Comparison of ENCODE assay signal across 27 cellular contexts in the genomic region with DNA sequence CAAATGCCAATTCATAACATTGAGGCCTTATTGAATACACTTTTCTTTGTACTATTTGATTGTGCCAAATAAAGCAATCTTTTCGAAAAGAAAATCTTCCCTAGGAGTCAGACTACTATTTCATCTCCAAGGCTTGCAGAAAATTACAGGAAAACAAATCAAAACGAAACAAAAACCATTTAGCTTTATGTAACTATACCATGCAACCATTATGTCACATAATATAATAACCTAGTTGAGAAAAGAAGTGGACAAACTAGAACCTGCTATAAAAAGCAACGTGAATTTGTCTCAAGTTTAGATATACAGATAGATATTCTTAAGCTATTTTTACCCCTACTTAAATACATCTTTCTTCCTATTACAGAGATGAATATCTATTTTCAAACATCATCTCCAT. TPM values are rescaled to one million over a fixed set of nuclear protein-coding genes. Genes with fewer than 3 reads are reported as not detected.
"Had no signal": no experiment of that assay in that cellular context is flagged by ENCODE, and none has a peak within 500 bp of the region (broad histone marks: within the 10 kb centered on the region; RNA-seq: fewer than 3 reads in every experiment).

No MANE protein-coding gene starts in this region.

- H3K27ac ChIP-seq: ascending aorta, esophagus muscularis mucosa, foreskin keratinocyte, gastrocnemius medialis, WERI-Rb-1 had no signal

- DNase-seq: activated B cell treated with CpG ODN at 0.5 μM for 24 hours; activated CD4-positive, alpha-beta T cell treated with anti-CD3 and anti-CD28 coated beads for 48 hours; activated CD4-positive, alpha-beta T cell treated with anti-CD3 and anti-CD28 coated beads, Interleukin-2, amount 50 U/mL, for 1 hour; activated CD4-positive, alpha-beta T cell treated with anti-CD3 and anti-CD28 coated beads, Interleukin-2, amount 50 U/mL, for 48 hours; activated CD8-positive, alpha-beta memory T cell treated with anti-CD3 and anti-CD28 coated beads for 24 hours; activated CD8-positive, alpha-beta T cell treated with anti-CD3 and anti-CD28 coated beads for 36 hours; activated effector memory CD4-positive, alpha-beta T cell treated with anti-CD3 and anti-CD28 coated beads, Interleukin-2, amount 50 U/mL, for 16 hours; activated naive CD4-positive, alpha-beta T cell treated with anti-CD3 and anti-CD28 coated beads for 36 hours; activated naive CD8-positive, alpha-beta T cell treated with anti-CD3 and anti-CD28 coated beads, Interleukin-2, amount 10 ng/mL, durations not matched to agents 7 days and 5 days; activated T-cell treated with anti-CD3 and anti-CD28 coated beads, Interleukin-2, amount 50 U/mL, for 4 hours; cortex of kidney; dermis blood vessel endothelial cell; effector CD4-positive, alpha-beta T cell; effector memory CD8-positive, alpha-beta T cell; erythroblast; foreskin keratinocyte; gastrocnemius medialis; glutamatergic neuron; T-helper 1 cell; T-helper 17 cell; T1000; WERI-Rb-1 had no signal

- ATAC-seq: activated CD4-positive, CD25-positive, alpha-beta regulatory T cell treated with anti-CD3 and anti-CD28 coated beads, Interleukin-2, amount 50 U/mL, for 24 hours; activated CD8-positive, alpha-beta T cell treated with anti-CD3 and anti-CD28 coated beads for 36 hours; activated T-cell treated with anti-CD3 and anti-CD28 coated beads, Interleukin-2, amount 50 U/mL, for 4 hours; effector memory CD8-positive, alpha-beta T cell; foreskin keratinocyte; gastrocnemius medialis; T-helper 17 cell had no signal

- H3K4me1 ChIP-seq: ascending aorta, esophagus muscularis mucosa, foreskin keratinocyte, gastrocnemius medialis had no signal

- H3K36me3 ChIP-seq: ascending aorta, esophagus muscularis mucosa, gastrocnemius medialis, WERI-Rb-1 had no signal

- H3K9me3 ChIP-seq: ascending aorta, esophagus muscularis mucosa, gastrocnemius medialis had no signal

- H3K4me3 ChIP-seq: ascending aorta, esophagus muscularis mucosa, gastrocnemius medialis had no signal

- H3K27me3 ChIP-seq: ascending aorta, esophagus muscularis mucosa, gastrocnemius medialis had no signal

RNA-seq across cellular contexts. Expression of gene HTR4, which starts 18.0 kb away (rescaled TPM):
- total RNA-seq: activated B cell treated with CpG ODN at 0.5 μM for 24 hours; activated CD8-positive, alpha-beta T cell treated with anti-CD3 and anti-CD28 coated beads for 36 hours; activated naive CD4-positive, alpha-beta T cell treated with anti-CD3 and anti-CD28 coated beads for 36 hours; activated naive CD8-positive, alpha-beta T cell treated with anti-CD3 and anti-CD28 coated beads, Interleukin-2, amount 10 ng/mL, durations not matched to agents 7 days and 5 days; activated T-cell treated with anti-CD3 and anti-CD28 coated beads, Interleukin-2, amount 50 U/mL, for 4 hours; activated T-helper 2 cell treated with anti-CD3 and anti-CD28 coated beads, Interferon-gamma antibody, Interleukin-2, Interleukin-4, amounts not matched to agents 10 μg/mL and 5 μg/mL and 100 μg/mL, durations not matched to agents 14 hours and 24 hours and 36 hours; bronchial epithelial cell; dermis blood vessel endothelial cell; foreskin keratinocyte; T-helper 17 cell had no signal
